22 cellular contexts compared by ENCODE assay signal in the genomic region with DNA sequence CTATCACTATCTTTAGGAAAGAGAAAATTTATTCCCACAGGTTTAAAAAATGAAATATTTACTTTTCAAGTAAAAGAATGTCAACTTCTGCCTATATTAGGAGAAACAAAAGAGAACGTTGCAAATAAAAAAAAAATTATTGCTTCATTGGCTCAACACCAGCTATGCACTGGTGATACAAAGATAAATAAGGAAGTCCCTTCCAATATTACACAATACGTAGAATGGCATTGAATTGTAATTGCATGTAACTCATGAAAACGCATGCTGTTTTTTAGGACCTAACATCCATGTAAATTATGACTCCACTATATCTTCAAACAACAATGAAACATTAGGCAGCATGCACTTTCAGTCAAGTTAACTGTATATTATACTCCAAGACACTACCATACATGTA. TPM values are rescaled to one million over a fixed set of nuclear protein-coding genes. Genes with fewer than 3 reads are reported as not detected.
A peak's percentile ranks its signal among the peaks of the same experiment; 100 is the strongest.
DNase-seq lines count a peak whose midpoint lies in the region; ATAC-seq and TF ChIP-seq lines count a peak whose summit lies in the region.
"Had no signal": no experiment of that assay in that cellular context is flagged by ENCODE, and none has a peak within 500 bp of the region (broad histone marks: within the 10 kb centered on the region; RNA-seq: fewer than 3 reads in every experiment).

No MANE protein-coding gene starts in this region.

- H3K36me3 ChIP-seq in SK-N-MC (ENCODE audit: insufficient read depth, low read length) (no peaks in the 10 kb centered on the region), vagina (no peaks in the 10 kb centered on the region)
- H3K36me3 ChIP-seq: Peyer's patch had no signal

- no peaks in the 10 kb centered on the region for H3K27me3 ChIP-seq in vagina
- H3K27me3 ChIP-seq: Peyer's patch, testis had no signal

- no peak for TF ChIP-seq POLR2A in vagina (IDR thresholded peaks at IDR 0.05)

- H3K4me1 ChIP-seq in vagina = peaks cover 1% of the 10 kb centered on the region
- H3K4me1 ChIP-seq: testis had no signal

- H3K27ac ChIP-seq in SK-N-MC = peak overlapping the region; percentile 88
- H3K27ac ChIP-seq in vagina = no peak overlapping the region
- H3K27ac ChIP-seq: Peyer's patch, testis had no signal

- ATAC-seq in Right ventricle myocardium superior (ENCODE audit: poor library complexity) = peak; percentile 52
- no peak for ATAC-seq in Right ventricle myocardium inferior
- ATAC-seq in HG03097 (IDR thresholded peaks at IDR 0.05; ENCODE audit: low FRiP score, unreplicated experiment) = no peak
- ATAC-seq in GM18511 (IDR thresholded peaks at IDR 0.05; ENCODE audit: unreplicated experiment) = no peak
- ATAC-seq: stimulated activated effector memory CD8-positive, alpha-beta T cell treated with anti-CD3 and anti-CD28 coated beads, Interleukin-12 subunit alpha, Interleukin-12 subunit beta, amount 100 ng/mL, for 72 hours had no signal

- no peak for DNase-seq in Right ventricle myocardium superior
- no peak for DNase-seq in Right ventricle myocardium inferior (ENCODE audit: missing footprints)
- no peak for DNase-seq in SK-N-MC (ENCODE audit: low read depth, low spot score)
- DNase-seq in fibroblast of villous mesenchyme (ENCODE audit: low read depth) = peak; percentile 14
- no peak for DNase-seq in mesenteric fat pad (ENCODE audit: low spot score)
- no peak for DNase-seq in vagina (ENCODE audit: extremely low spot score in 2 of 2)
- DNase-seq: activated CD4-positive, alpha-beta T cell treated with anti-CD3 and anti-CD28 coated beads, Interleukin-2, amount 10 ng/mL, durations not matched to agents 24 days and 14 days; activated CD8-positive, alpha-beta memory T cell treated with anti-CD3 and anti-CD28 coated beads, Interleukin-2, amount 50 U/mL, for 48 hours; C1 segment of cervical spinal cord; DMS79; effector memory CD4-positive, alpha-beta T cell; hypothalamus; NCI-H1048; NCI-H2029 treated with DMSO at 0.1 percent for 48 hours; NCI-H524 treated with DMSO at 0.1 percent for 48 hours; Peyer's patch; retina; testis had no signal

- peak overlapping the region; percentile 62 for H3K4me3 ChIP-seq in SK-N-MC
- H3K4me3 ChIP-seq in fibroblast of villous mesenchyme (ENCODE audit: low read depth, low read length) = no peak overlapping the region
- H3K4me3 ChIP-seq in vagina = no peak overlapping the region
- H3K4me3 ChIP-seq: Peyer's patch, testis had no signal

- TF ChIP-seq CTCF in fibroblast of villous mesenchyme (IDR thresholded peaks at IDR 0.05; ENCODE audit: insufficient read depth, low read depth, low read length) (no peak), vagina (IDR thresholded peaks at IDR 0.05) (no peak)

- no peaks in the 10 kb centered on the region for H3K9me3 ChIP-seq in SK-N-MC (ENCODE audit: low read depth, low read length)
- H3K9me3 ChIP-seq in vagina = no peaks in the 10 kb centered on the region
- H3K9me3 ChIP-seq: Peyer's patch, testis had no signal

- intact Hi-C loops in Right ventricle myocardium superior (cut with DNase I) = no loop called here
- intact Hi-C loops in Right ventricle myocardium inferior (cut with DNase I) = loop anchor here (10.0 kb wide), 1 partner anchor 78 kb away; no protein-coding TSS in a partner anchor
- intact Hi-C loops in vagina (cut with DNase I) = no loop called here

- H3K9ac ChIP-seq in SK-N-MC (ENCODE audit: insufficient read length) = peak overlapping the region; percentile 52

RNA-seq across cellular contexts. Expression of gene RERGL, which starts 56.4 kb away (rescaled TPM):
- total RNA-seq in Right ventricle myocardium superior (1.2 TPM), Right ventricle myocardium inferior (2.1 TPM), fibroblast of villous mesenchyme (0.32 TPM in 1 of 2 replicates, not detected in the other), mesenteric fat pad (1.9 TPM), vagina (1.2 TPM)
- total RNA-seq: A172; activated CD4-positive, alpha-beta T cell treated with anti-CD3 and anti-CD28 coated beads, Interleukin-2, amount 10 ng/mL, durations not matched to agents 24 days and 14 days had no signal
